In genomic region chr7:50450691-50451051, GRCh38 we compare ENCODE assay signal across 8 cellular contexts. TPM values are rescaled to one million over a fixed set of nuclear protein-coding genes. Genes with fewer than 3 reads are reported as not detected.
DNase-seq lines count a peak whose midpoint lies in the region; ATAC-seq and TF ChIP-seq lines count a peak whose summit lies in the region.

No MANE protein-coding gene starts in this region.

- intact Hi-C loops in dorsolateral prefrontal cortex (cut with DNase I): no loop called here
- intact Hi-C loops in vagina (cut with DNase I): no loop called here

- H3K4me3 ChIP-seq in dorsolateral prefrontal cortex: peak overlapping the region; percentile 53 to 97 (median 85)
- H3K4me3 ChIP-seq in vagina: peak overlapping the region; percentile 67 to 76

- peaks cover 4% of the 10 kb centered on the region for H3K4me1 ChIP-seq in vagina

- no peak for TF ChIP-seq POLR2A in vagina (IDR thresholded peaks at IDR 0.05)

- H3K9me3 ChIP-seq in vagina: no peaks in the 10 kb centered on the region

- H3K36me3 ChIP-seq in vagina: peaks cover 0 to 10% of the 10 kb centered on the region in 2 donors

- TF ChIP-seq CTCF in dorsolateral prefrontal cortex (IDR thresholded peaks at IDR 0.05 in 54 of 56, conservative IDR thresholded peaks at IDR 0.05 in 2 of 56; ENCODE audit: low read depth in 1 of 56, partially characterized antibody in 56 of 56) (no peak), vagina (IDR thresholded peaks at IDR 0.05) (no peak)

- peak; percentile 5 for ATAC-seq in HG02759 (IDR thresholded peaks at IDR 0.05; ENCODE audit: unreplicated experiment)
- peak; percentile 11 for ATAC-seq in SK-N-SH treated with all-trans-retinoic acid at 6 μM for 48 hours

- DNase-seq in DMS153 (lab: John Stamatoyannopoulos, UW) (peak; percentile 21), dorsolateral prefrontal cortex (peak in 2 of 10 donors; percentile 24 to 49), myocyte (ENCODE audit: low read depth) (peak; percentile 40), vagina (ENCODE audit: extremely low spot score in 2 of 2) (no peak), foreskin melanocyte (no peak), ACHN (no peak)

- H3K27ac ChIP-seq in dorsolateral prefrontal cortex (peak overlapping the region in 46 of 59 donors; percentile 4 to 88 (median 69)), vagina (peak overlapping the region; percentile 77)

- H3K27me3 ChIP-seq in dorsolateral prefrontal cortex (no peaks in the 10 kb centered on the region), vagina (no peaks in the 10 kb centered on the region)

- in situ Hi-C loops in ACHN (cut with HindIII; ENCODE audit: low pct_ligation_motif_present, low pct_unique_long_range_greater_than_20kb, low sequenced_read_pairs): no loop called here

TF ChIP-seq in SK-N-SH treated with all-trans-retinoic acid at 6 μM for 48 hours, 23 proteins besides CTCF, POLR2A, EP300 and RAD21:
- TF ChIP-seq ZNF8 (CRISPR knock-in tag; IDR thresholded peaks at IDR 0.05) (no peak), OSR1 (CRISPR knock-in tag; IDR thresholded peaks at IDR 0.05) (no peak), ARNTL (CRISPR knock-in tag; IDR thresholded peaks at IDR 0.05; ENCODE audit: borderline replicate concordance, low read depth) (no peak), ESRRG (CRISPR knock-in tag; IDR thresholded peaks at IDR 0.05) (no peak)

RNA-seq across cellular contexts. Expression of gene FIGNL1, which starts 0.5 kb away (rescaled TPM):
- total RNA-seq in dorsolateral prefrontal cortex: 10 to 100 TPM in 108 of 120 experiments, 1 to 10 TPM in 12; 5.0 to 24.4 (median 12.6) TPM
- total RNA-seq in myocyte: 14.7 and 16.5 TPM in 2 replicates
- polyA plus RNA-seq in myocyte (2012): 3.0 TPM
- 7.9 TPM for total RNA-seq in vagina

Comparison
In these comparisons a context has a peak if more than half of its experiments do, and no peak if none do; other contexts are left out.
1. DNase-seq: peak in DMS153 (single experiment) and myocyte (single experiment); none in vagina (0 of 2), foreskin melanocyte (single experiment) and ACHN (single experiment).